In genomic region chr10:132511692-132512442, GRCh38 we compare ENCODE assay signal across 30 cellular contexts. TPM values are rescaled to one million over a fixed set of nuclear protein-coding genes. Genes with fewer than 3 reads are reported as not detected.
DNase-seq lines count a peak whose midpoint lies in the region; ATAC-seq and TF ChIP-seq lines count a peak whose summit lies in the region.
"Had no signal": no experiment of that assay in that cellular context is flagged by ENCODE, and none has a peak within 500 bp of the region (broad histone marks: within the 10 kb centered on the region; RNA-seq: fewer than 3 reads in every experiment).

No MANE protein-coding gene starts in this region.

- peak overlapping the region; percentile 36 for H3K4me3 ChIP-seq in GM12865 (ENCODE audit: low read depth, low read length)
- no peak overlapping the region for H3K4me3 ChIP-seq in body of pancreas
- H3K4me3 ChIP-seq in right atrium auricular region: no peak overlapping the region
- no peak overlapping the region for H3K4me3 ChIP-seq in rectal smooth muscle tissue (ENCODE audit: low read length)
- no peak overlapping the region for H3K4me3 ChIP-seq in coronary artery
- no peak overlapping the region for H3K4me3 ChIP-seq in esophagus muscularis mucosa
- H3K4me3 ChIP-seq: A549, left lung, PC-9, prostate gland, skin epidermis had no signal

- intact Hi-C loops in body of pancreas (cut with DNase I): no loop called here
- intact Hi-C loops in esophagus muscularis mucosa (cut with DNase I): no loop called here

- DNase-seq in GM12865 (ENCODE audit: low read depth) (no peak), body of pancreas (peak; percentile 10 to 35 (median 26)), right atrium auricular region (ENCODE audit: low spot score) (peak; percentile 82), coronary artery (ENCODE audit: low spot score) (no peak), cerebellar nuclear complex (lab: John Stamatoyannopoulos, UW) (no peak), esophagus muscularis mucosa (ENCODE audit: extremely low spot score) (no peak)
- DNase-seq in activated CD4-positive, alpha-beta T cell treated with anti-CD3 and anti-CD28 coated beads for 4 hours: no peak
- DNase-seq: activated CD4-positive, CD25-positive, alpha-beta regulatory T cell; activated naive CD4-positive, alpha-beta T cell; activated naive CD8-positive, alpha-beta T cell treated with anti-CD3 and anti-CD28 coated beads, Interleukin-2, amount 50 U/mL, for 24 hours; activated T-cell treated with anti-CD3 and anti-CD28 coated beads, Interleukin-2, amount 50 U/mL, for 24 hours; brain microvascular endothelial cell; Calu3; CD4-positive, CD25-positive, alpha-beta regulatory T cell; DND-41; Kasumi-1; left lung; naive thymus-derived CD4-positive, alpha-beta T cell; NCI-H1417 treated with DMSO at 0.1 percent for 48 hours; NCI-H2081 treated with DMSO at 0.1 percent for 48 hours; NCI-H226; NCI-H526 treated with DMSO at 0.1 percent for 48 hours; NK-92 treated with Interleukin-12 subunit alpha and Interleukin-12 subunit beta, amount 100 ng/mL, for 24 hours; PC-9; stimulated activated CD8-positive, alpha-beta memory T cell treated with anti-CD3 and anti-CD28 coated beads, Interleukin-4, amount 100 ng/mL, for 48 hours had no signal

- TF ChIP-seq CTCF in GM12865 (IDR thresholded peaks at IDR 0.05; ENCODE audit: insufficient read depth, low read depth, low read length, missing control alignments) (no peak), body of pancreas (IDR thresholded peaks at IDR 0.05) (no peak), right atrium auricular region (IDR thresholded peaks at IDR 0.05) (no peak), coronary artery (IDR thresholded peaks at IDR 0.05) (no peak), esophagus muscularis mucosa (IDR thresholded peaks at IDR 0.05) (no peak)

- H3K9me3 ChIP-seq in body of pancreas: no peaks in the 10 kb centered on the region
- H3K9me3 ChIP-seq in right atrium auricular region: no peaks in the 10 kb centered on the region
- H3K9me3 ChIP-seq in esophagus muscularis mucosa: no peaks in the 10 kb centered on the region
- H3K9me3 ChIP-seq: left lung, prostate gland had no signal

- WGBS in body of pancreas, 2 donors: 82 to 87% methylated on average over 9 of the region's 9 CpGs
- WGBS in esophagus muscularis mucosa: 91% methylated on average over 9 of the region's 9 CpGs

- H3K27me3 ChIP-seq in body of pancreas (no peaks in the 10 kb centered on the region), right atrium auricular region (no peaks in the 10 kb centered on the region), rectal smooth muscle tissue (ENCODE audit: control insufficient read depth, insufficient read depth, low read length) (no peaks in the 10 kb centered on the region), esophagus muscularis mucosa (no peaks in the 10 kb centered on the region)
- H3K27me3 ChIP-seq: brain microvascular endothelial cell, left lung had no signal

- no peak overlapping the region for H3K27ac ChIP-seq in body of pancreas
- H3K27ac ChIP-seq in right atrium auricular region: peak overlapping the region in 1 of 2 donors; percentile 27
- peak overlapping the region; percentile 53 for H3K27ac ChIP-seq in rectal smooth muscle tissue (ENCODE audit: low read depth, low read length)
- no peak overlapping the region for H3K27ac ChIP-seq in coronary artery
- peak overlapping the region in 1 of 4 donors; percentile 11 for H3K27ac ChIP-seq in esophagus muscularis mucosa (replicated peaks in 1 of 4)
- H3K27ac ChIP-seq: A549, brain microvascular endothelial cell, left lung, PC-9, prostate gland, skin epidermis had no signal

- H3K4me1 ChIP-seq in body of pancreas (peaks cover 22% of the 10 kb centered on the region), right atrium auricular region (peaks cover 3 to 43% of the 10 kb centered on the region in 2 donors), rectal smooth muscle tissue (ENCODE audit: control insufficient read depth, insufficient read depth, low read length) (peaks cover 14% of the 10 kb centered on the region), esophagus muscularis mucosa (peaks cover 45 to 48% (median 46%) of the 10 kb centered on the region in 4 donors)

- no peak for TF ChIP-seq EP300 in esophagus muscularis mucosa (IDR thresholded peaks at IDR 0.05)

- H3K36me3 ChIP-seq in body of pancreas (replicated peaks in 1 of 2; ENCODE audit: insufficient read depth in 1 of 2, low read depth in 2 of 2): no peaks in the 10 kb centered on the region
- H3K36me3 ChIP-seq in right atrium auricular region: no peaks in the 10 kb centered on the region
- no peaks in the 10 kb centered on the region for H3K36me3 ChIP-seq in rectal smooth muscle tissue (ENCODE audit: control insufficient read depth, insufficient read depth, low read length)
- H3K36me3 ChIP-seq in esophagus muscularis mucosa: no peaks in the 10 kb centered on the region
- H3K36me3 ChIP-seq: brain microvascular endothelial cell, left lung, prostate gland had no signal

- TF ChIP-seq POLR2A in body of pancreas (IDR thresholded peaks at IDR 0.05): no peak
- TF ChIP-seq POLR2A in esophagus muscularis mucosa (IDR thresholded peaks at IDR 0.05; ENCODE audit: low read depth): no peak

- no peak overlapping the region for H3K9ac ChIP-seq in rectal smooth muscle tissue (ENCODE audit: low read length)

- ATAC-seq in body of pancreas: no peak
- ATAC-seq: A549; activated naive CD8-positive, alpha-beta T cell treated with anti-CD3 and anti-CD28 coated beads, Interleukin-2, amount 50 U/mL, for 24 hours; left lung; SK-N-SH treated with all-trans-retinoic acid at 6 μM for 48 hours had no signal

RNA-seq across cellular contexts. Expression of gene INPP5A, which starts 25.7 kb away (rescaled TPM):
- total RNA-seq in body of pancreas (10 to 100 TPM in 1 of 2 donors, 1 to 10 TPM in 1; 9.2 to 14.5 TPM), right atrium auricular region (100 to 1,000 TPM; 116 to 143 TPM), esophagus muscularis mucosa (100 to 1,000 TPM; 234 to 301 (median 245) TPM)

Comparison
In these comparisons a context has a peak if more than half of its experiments do, and no peak if none do; other contexts are left out.
1. DNase-seq: peak in body of pancreas (4 of 4) and right atrium auricular region (single experiment); none in GM12865 (single experiment), coronary artery (single experiment), cerebellar nuclear complex (0 of 2), activated CD4-positive, alpha-beta T cell treated with anti-CD3 and anti-CD28 coated beads for 4 hours (0 of 2) and esophagus muscularis mucosa (single experiment).
2. RNA of gene INPP5A, which starts 25.7 kb away (total RNA-seq): 234 to 301 TPM in esophagus muscularis mucosa and 116 to 143 TPM in right atrium auricular region; 9.2 to 14.5 TPM in body of pancreas; every median in the first group is over 4 times any median in the second.